Comparison of ENCODE assay signal across 1 cellular context in the genomic region with DNA sequence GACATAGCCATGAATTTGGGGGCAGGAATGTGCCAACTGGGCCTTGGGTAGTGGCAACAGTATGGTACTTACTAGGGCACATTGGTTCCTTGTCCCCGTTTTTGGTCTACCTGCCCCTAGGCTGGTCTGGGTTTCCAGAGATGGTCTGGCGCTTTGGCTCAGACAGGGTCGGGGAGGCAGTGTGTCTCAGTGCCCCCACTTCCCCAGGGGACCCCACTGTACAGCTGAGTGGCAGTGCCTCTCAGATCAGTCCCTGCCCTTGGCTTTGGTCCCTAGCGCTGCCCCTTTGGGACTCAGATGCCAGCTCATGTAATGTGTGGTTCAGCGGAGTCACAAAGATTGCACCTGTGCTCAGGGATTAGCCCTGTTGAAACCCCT.
TF ChIP-seq lines count a peak whose summit lies in the region.

No MANE protein-coding gene starts in this region.

TF ChIP-seq in IMR-90, 13 proteins besides CTCF, POLR2A, EP300 and RAD21 (continued from another document):
- no peak for TF ChIP-seq MAZ (IDR thresholded peaks at IDR 0.05; ENCODE audit: borderline replicate concordance, low read depth, low read length)
- TF ChIP-seq, protein P1, sequence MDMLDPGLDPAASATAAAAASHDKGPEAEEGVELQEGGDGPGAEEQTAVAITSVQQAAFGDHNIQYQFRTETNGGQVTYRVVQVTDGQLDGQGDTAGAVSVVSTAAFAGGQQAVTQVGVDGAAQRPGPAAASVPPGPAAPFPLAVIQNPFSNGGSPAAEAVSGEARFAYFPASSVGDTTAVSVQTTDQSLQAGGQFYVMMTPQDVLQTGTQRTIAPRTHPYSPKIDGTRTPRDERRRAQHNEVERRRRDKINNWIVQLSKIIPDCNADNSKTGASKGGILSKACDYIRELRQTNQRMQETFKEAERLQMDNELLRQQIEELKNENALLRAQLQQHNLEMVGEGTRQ (IDR thresholded peaks at IDR 0.05; ENCODE audit: low read depth, low read length): no peak
- TF ChIP-seq SMC3 (IDR thresholded peaks at IDR 0.05; ENCODE audit: low read depth, low read length): no peak
- TF ChIP-seq RCOR1 (IDR thresholded peaks at IDR 0.05; ENCODE audit: insufficient replicate concordance, low read length): no peak
- TF ChIP-seq, protein P2, sequence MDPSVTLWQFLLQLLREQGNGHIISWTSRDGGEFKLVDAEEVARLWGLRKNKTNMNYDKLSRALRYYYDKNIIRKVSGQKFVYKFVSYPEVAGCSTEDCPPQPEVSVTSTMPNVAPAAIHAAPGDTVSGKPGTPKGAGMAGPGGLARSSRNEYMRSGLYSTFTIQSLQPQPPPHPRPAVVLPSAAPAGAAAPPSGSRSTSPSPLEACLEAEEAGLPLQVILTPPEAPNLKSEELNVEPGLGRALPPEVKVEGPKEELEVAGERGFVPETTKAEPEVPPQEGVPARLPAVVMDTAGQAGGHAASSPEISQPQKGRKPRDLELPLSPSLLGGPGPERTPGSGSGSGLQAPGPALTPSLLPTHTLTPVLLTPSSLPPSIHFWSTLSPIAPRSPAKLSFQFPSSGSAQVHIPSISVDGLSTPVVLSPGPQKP (IDR thresholded peaks at IDR 0.05; ENCODE audit: borderline replicate concordance, low read depth, low read length): no peak
- TF ChIP-seq FOS (IDR thresholded peaks at IDR 0.05; ENCODE audit: low read depth, low read length): no peak
